8 cellular contexts compared by ENCODE assay signal in genomic region chr12:122501489-122501989, GRCh38. TPM values are rescaled to one million over a fixed set of nuclear protein-coding genes. Genes with fewer than 3 reads are reported as not detected.
DNase-seq lines count a peak whose midpoint lies in the region; ATAC-seq, FAIRE-seq and TF ChIP-seq lines count a peak whose summit lies in the region.

No MANE protein-coding gene starts in this region.

- POLR2A ChIA-PET in CD4-positive, alpha-beta memory T cell (lab: Charles Lee; ENCODE audit: partially characterized antibody): interaction anchor here (0.6 to 10.5 kb wide), 24 partner anchors 11 to 1101 kb away, joined by 3 to 224 read pairs (median 5); partner anchors contain the start of genes CLIP1, DENR, DIABLO and KNTC1

- H3F3A ChIP-seq in neural cell (ENCODE audit: insufficient read depth, low read length, poor library complexity, severe bottlenecking): peaks cover 4% of the 10 kb centered on the region

- H3K9me2 ChIP-seq in Karpas-422 (replicated peaks; ENCODE audit: insufficient read depth, low read length): no peaks in the 10 kb centered on the region
- no peaks in the 10 kb centered on the region for H3K9me2 ChIP-seq in neural cell (ENCODE audit: insufficient read depth, low read length)

- TF ChIP-seq CTCF in neural cell (IDR thresholded peaks at IDR 0.05; ENCODE audit: poor library complexity, severe bottlenecking) (no peak), foreskin keratinocyte (conservative IDR thresholded peaks at IDR 0.05) (no peak)

- H3K27ac Mint-ChIP-seq in CD4-positive, alpha-beta memory T cell: peak overlapping the region; percentile 85 to 99 (median 95)
- H3K27ac Mint-ChIP-seq in central memory CD8-positive, alpha-beta T cell (ENCODE audit: low read depth): peak overlapping the region; percentile 94

- H4K20me1 ChIP-seq in Karpas-422 (ENCODE audit: insufficient read depth, low read depth, low read length): no peaks in the 10 kb centered on the region
- no peaks in the 10 kb centered on the region for H4K20me1 ChIP-seq in neural cell (ENCODE audit: insufficient read depth)

- no peaks in the 10 kb centered on the region for H3K27me3 ChIP-seq in CD4-positive, alpha-beta memory T cell (ENCODE audit: insufficient read depth, low read length)
- H3K27me3 ChIP-seq in Karpas-422 (ENCODE audit: low read length): no peaks in the 10 kb centered on the region
- no peaks in the 10 kb centered on the region for H3K27me3 ChIP-seq in neural cell (ENCODE audit: insufficient read depth, low read depth, low read length)
- H3K27me3 ChIP-seq in foreskin keratinocyte: no peaks in the 10 kb centered on the region

- no peak for TF ChIP-seq RAD21 in neural cell (conservative IDR thresholded peaks at IDR 0.05)

- H3K27ac ChIP-seq in CD4-positive, alpha-beta memory T cell (ENCODE audit: low read depth, low read length): peak overlapping the region; percentile 92
- H3K27ac ChIP-seq in Karpas-422 (ENCODE audit: low read length) (peak overlapping the region; percentile 75), neural cell (ENCODE audit: low read length) (peak overlapping the region; percentile 95), foreskin keratinocyte (no peak overlapping the region)

- peaks cover 18 to 45% of the 10 kb centered on the region in 2 donors for H3K36me3 Mint-ChIP-seq in CD4-positive, alpha-beta memory T cell
- peaks cover 40% of the 10 kb centered on the region for H3K36me3 Mint-ChIP-seq in central memory CD8-positive, alpha-beta T cell (ENCODE audit: insufficient read depth)

- no peaks in the 10 kb centered on the region for H3K27me3 Mint-ChIP-seq in CD4-positive, alpha-beta memory T cell
- H3K27me3 Mint-ChIP-seq in central memory CD8-positive, alpha-beta T cell: no peaks in the 10 kb centered on the region

- peaks cover 44% of the 10 kb centered on the region for H3K4me1 ChIP-seq in CD4-positive, alpha-beta memory T cell (ENCODE audit: insufficient read depth, low read length)
- H3K4me1 ChIP-seq in Karpas-422 (ENCODE audit: low read length) (peaks cover 48% of the 10 kb centered on the region), foreskin keratinocyte (peaks cover 10% of the 10 kb centered on the region)

- H3K4me3 ChIP-seq in CD4-positive, alpha-beta memory T cell (ENCODE audit: low read length in 2 of 2): peak overlapping the region; percentile 45 to 80
- H3K4me3 ChIP-seq in Karpas-422 (ENCODE audit: low read length) (peak overlapping the region; percentile 58; the same call in 1 of the 2 replicates), neural cell (ENCODE audit: low read length) (peak overlapping the region; percentile 97)

- peak overlapping the region; percentile 52 for H3K9ac ChIP-seq in Karpas-422 (ENCODE audit: low read length)
- peak overlapping the region; percentile 97 for H3K9ac ChIP-seq in neural cell (ENCODE audit: low read length)

- peak overlapping the region; percentile 75 for H3K4me2 ChIP-seq in Karpas-422 (ENCODE audit: low read depth, low read length, poor library complexity, severe bottlenecking)
- no peak overlapping the region for H3K4me2 ChIP-seq in neural cell (ENCODE audit: low read length)

- CTCF ChIA-PET in CD4-positive, alpha-beta memory T cell (lab: Charles Lee; ENCODE audit: partially characterized antibody): interaction anchor here (1.0 to 2.9 kb wide), 8 partner anchors 9 to 253 kb away, joined by 3 to 21 read pairs (median 4); partner anchors contain the start of genes DENR, KNTC1 and RSRC2

- peaks cover 0 to 6% (median 0%) of the 10 kb centered on the region in 8 donors for H3K9me3 Mint-ChIP-seq in CD4-positive, alpha-beta memory T cell
- H3K9me3 Mint-ChIP-seq in central memory CD8-positive, alpha-beta T cell: no peaks in the 10 kb centered on the region

- H2AFZ ChIP-seq in Karpas-422 (ENCODE audit: low read length): no peak overlapping the region
- peak overlapping the region; percentile 29 for H2AFZ ChIP-seq in neural cell (ENCODE audit: low read depth, low read length)

- TF ChIP-seq EP300 in neural cell (conservative IDR thresholded peaks at IDR 0.05; ENCODE audit: poor library complexity, severe bottlenecking): no peak

- peaks cover 26 to 53% (median 36%) of the 10 kb centered on the region in 4 donors for H3K4me1 Mint-ChIP-seq in CD4-positive, alpha-beta memory T cell
- H3K4me1 Mint-ChIP-seq in central memory CD8-positive, alpha-beta T cell: peaks cover 28% of the 10 kb centered on the region

- no peak for FAIRE-seq in frontal cortex (lab: Jason Lieb, UNC)

- H3K36me3 ChIP-seq in CD4-positive, alpha-beta memory T cell (ENCODE audit: insufficient read depth, low read length): peaks cover 22% of the 10 kb centered on the region
- peaks cover 26% of the 10 kb centered on the region; the same call in 1 of the 2 replicates for H3K36me3 ChIP-seq in Karpas-422 (ENCODE audit: insufficient read depth, low read length)
- no peaks in the 10 kb centered on the region for H3K36me3 ChIP-seq in neural cell (ENCODE audit: insufficient read depth, low read length)

- ATAC-seq in central memory CD8-positive, alpha-beta T cell (replicated peaks; ENCODE audit: extremely low read depth, poor library complexity, severe bottlenecking): no peak
- ATAC-seq in foreskin keratinocyte: no peak

- H3K79me2 ChIP-seq in Karpas-422 (ENCODE audit: low read length): peaks cover 40% of the 10 kb centered on the region
- H3K79me2 ChIP-seq in neural cell (replicated peaks; ENCODE audit: insufficient read depth, low read length): peaks cover 22% of the 10 kb centered on the region

- intact Hi-C loops in CD4-positive, alpha-beta memory T cell (cut with micrococcal nuclease): loop anchor here (1.0 kb wide), 2 partner anchors 26 to 251 kb away; partner anchors contain the start of genes DENR and KNTC1

- no peaks in the 10 kb centered on the region for H3K9me3 ChIP-seq in CD4-positive, alpha-beta memory T cell (ENCODE audit: control insufficient read depth in 1 of 2, low read length in 2 of 2)
- no peaks in the 10 kb centered on the region for H3K9me3 ChIP-seq in Karpas-422 (ENCODE audit: low read length)
- H3K9me3 ChIP-seq in neural cell (ENCODE audit: low read length): no peaks in the 10 kb centered on the region

- H3K4me3 Mint-ChIP-seq in CD4-positive, alpha-beta memory T cell: peak overlapping the region; percentile 90 to 98 (median 98)
- H3K4me3 Mint-ChIP-seq in central memory CD8-positive, alpha-beta T cell: peak overlapping the region; percentile 95

- no peak for DNase-seq in CD4-positive, alpha-beta memory T cell
- DNase-seq in Karpas-422 (no peak), foreskin keratinocyte (no peak), NCI-H526 (lab: John Stamatoyannopoulos, UW) (no peak), frontal cortex (ENCODE audit: low spot score in 2 of 2) (no peak)
- no peak for DNase-seq in central memory CD8-positive, alpha-beta T cell (ENCODE audit: low spot score in 2 of 2)
- DNase-seq in activated CD4-positive, alpha-beta T cell treated with anti-CD3 and anti-CD28 coated beads, Interleukin-2, amount 50 U/mL, for 48 hours: no peak

TF ChIP-seq in neural cell, 6 proteins besides CTCF, POLR2A, EP300 and RAD21:
- TF ChIP-seq EZH2 (IDR thresholded peaks at IDR 0.05; ENCODE audit: borderline replicate concordance, insufficient read depth, low read length, poor library complexity, severe bottlenecking) (no peak), REST (IDR thresholded peaks at IDR 0.05; ENCODE audit: borderline replicate concordance) (no peak), MXI1 (conservative IDR thresholded peaks at IDR 0.05; ENCODE audit: poor library complexity, severe bottlenecking) (no peak), POLR2AphosphoS5 (IDR thresholded peaks at IDR 0.05) (no peak)

RNA-seq across cellular contexts. Expression of gene ZCCHC8, which starts 0.8 kb away (rescaled TPM):
- total RNA-seq in CD4-positive, alpha-beta memory T cell: 10 to 100 TPM; 52.0 to 59.9 TPM
- polyA plus RNA-seq in CD4-positive, alpha-beta memory T cell: 10 to 100 TPM in 1 of 2 donors, 1 to 10 TPM in 1; 5.4 to 13.9 TPM
- 30.8 and 35.3 TPM in 2 replicates for total RNA-seq in Karpas-422 (2014; rRNA removed; shearing (Covaris generic); ENCODE audit: low replicate concordance)
- polyA plus RNA-seq in neural cell (38.3 and 41.5 TPM in 2 replicates), foreskin keratinocyte (11.3 and 12.1 TPM in 2 replicates)
- polyA minus RNA-seq in neural cell: 47.0 and 48.2 TPM in 2 replicates
- total RNA-seq in foreskin keratinocyte (19.3 and 20.7 TPM in 2 replicates), frontal cortex (31.8 TPM)

RNA-seq across cellular contexts. Expression of gene RSRC2, which starts 25.2 kb away (rescaled TPM):
- 100 to 1,000 TPM; 138 to 141 TPM for total RNA-seq in CD4-positive, alpha-beta memory T cell
- polyA plus RNA-seq in CD4-positive, alpha-beta memory T cell: 10 to 100 TPM; 16.1 to 50.0 TPM
- 71.4 and 71.9 TPM in 2 replicates for total RNA-seq in Karpas-422 (2014; rRNA removed; shearing (Covaris generic); ENCODE audit: low replicate concordance)
- polyA plus RNA-seq in neural cell (174 and 194 TPM in 2 replicates), foreskin keratinocyte (25.2 and 36.8 TPM in 2 replicates)
- 118 and 138 TPM in 2 replicates for polyA minus RNA-seq in neural cell
- total RNA-seq in foreskin keratinocyte (48.8 and 62.1 TPM in 2 replicates), frontal cortex (62.0 TPM)

RNA-seq across cellular contexts. Expression of gene KNTC1, which starts 25.5 kb away (rescaled TPM):
- total RNA-seq in CD4-positive, alpha-beta memory T cell: 10 to 100 TPM; 29.7 to 30.9 TPM
- 1 to 10 TPM; 3.3 to 3.7 TPM for polyA plus RNA-seq in CD4-positive, alpha-beta memory T cell
- 25.4 and 65.9 TPM in 2 replicates for total RNA-seq in Karpas-422 (2014; rRNA removed; shearing (Covaris generic); ENCODE audit: low replicate concordance)
- polyA plus RNA-seq in neural cell (16.2 and 23.2 TPM in 2 replicates), foreskin keratinocyte (17.5 and 20.2 TPM in 2 replicates)
- 22.6 TPM in 2 replicates for polyA minus RNA-seq in neural cell
- total RNA-seq in foreskin keratinocyte (37.0 and 42.8 TPM in 2 replicates), frontal cortex (25.3 TPM)
